ENCODE assay signal across 9 cellular contexts in genomic region chr11:67056267-67056639, GRCh38. TPM values are rescaled to one million over a fixed set of nuclear protein-coding genes. Genes with fewer than 3 reads are reported as not detected.
A peak's percentile ranks its signal among the peaks of the same experiment; 100 is the strongest.
DNase-seq lines count a peak whose midpoint lies in the region; ATAC-seq and TF ChIP-seq lines count a peak whose summit lies in the region.
"Had no signal": no experiment of that assay in that cellular context is flagged by ENCODE, and none has a peak within 500 bp of the region (broad histone marks: within the 10 kb centered on the region; RNA-seq: fewer than 3 reads in every experiment).

No MANE protein-coding gene starts in this region.

- peak overlapping the region; percentile 48 for H3K4me3 ChIP-seq in iPS-11a (ENCODE audit: low read depth, low read length)

- no peaks in the 10 kb centered on the region for H3K9me3 Mint-ChIP-seq in HFFc6
- no peaks in the 10 kb centered on the region for H3K9me3 Mint-ChIP-seq in activated naive CD8-positive, alpha-beta T cell treated with anti-CD3 and anti-CD28 coated beads for 36 hours
- H3K9me3 Mint-ChIP-seq in stimulated activated naive B cell treated with anti-CD40 and anti-IgM and Interleukin-4, amounts not matched to agents 10 μg/mL and 1 μg/mL and 100 μg/mL, for 72 hours = no peaks in the 10 kb centered on the region

- H3K36me3 Mint-ChIP-seq in HFFc6 (ENCODE audit: low read depth) = no peaks in the 10 kb centered on the region; the same call in 1 of the 2 replicates
- H3K36me3 Mint-ChIP-seq in activated naive CD8-positive, alpha-beta T cell treated with anti-CD3 and anti-CD28 coated beads for 36 hours = no peaks in the 10 kb centered on the region
- no peaks in the 10 kb centered on the region for H3K36me3 Mint-ChIP-seq in stimulated activated naive B cell treated with anti-CD40 and anti-IgM and Interleukin-4, amounts not matched to agents 10 μg/mL and 1 μg/mL and 100 μg/mL, for 72 hours

- H3K4me1 Mint-ChIP-seq in HFFc6 (ENCODE audit: low read depth) = peaks cover 27% of the 10 kb centered on the region
- peaks cover 8% of the 10 kb centered on the region for H3K4me1 Mint-ChIP-seq in activated naive CD8-positive, alpha-beta T cell treated with anti-CD3 and anti-CD28 coated beads for 36 hours
- H3K4me1 Mint-ChIP-seq in stimulated activated naive B cell treated with anti-CD40 and anti-IgM and Interleukin-4, amounts not matched to agents 10 μg/mL and 1 μg/mL and 100 μg/mL, for 72 hours = peaks cover 7 to 11% of the 10 kb centered on the region in 2 donors

- TF ChIP-seq CTCF in HFFc6 (IDR thresholded peaks at IDR 0.05) (no peak), GM20000 (IDR thresholded peaks at IDR 0.05; ENCODE audit: extremely low read depth, missing control alignments) (no peak)

- H3K27me3 Mint-ChIP-seq in HFFc6 (ENCODE audit: insufficient read depth) = peaks cover 14% of the 10 kb centered on the region
- peaks cover 12% of the 10 kb centered on the region for H3K27me3 Mint-ChIP-seq in activated naive CD8-positive, alpha-beta T cell treated with anti-CD3 and anti-CD28 coated beads for 36 hours
- H3K27me3 Mint-ChIP-seq in stimulated activated naive B cell treated with anti-CD40 and anti-IgM and Interleukin-4, amounts not matched to agents 10 μg/mL and 1 μg/mL and 100 μg/mL, for 72 hours = peaks cover 30 to 35% of the 10 kb centered on the region in 2 donors

- ATAC-seq in stimulated activated naive B cell treated with anti-CD40 and anti-IgM and Interleukin-4, amounts not matched to agents 10 μg/mL and 1 μg/mL and 100 μg/mL, for 72 hours (replicated peaks) = no peak
- ATAC-seq in HG02884 (IDR thresholded peaks at IDR 0.05; ENCODE audit: unreplicated experiment) = no peak

- no peak for DNase-seq in HFFc6
- DNase-seq in activated naive CD8-positive, alpha-beta T cell treated with anti-CD3 and anti-CD28 coated beads for 36 hours = no peak
- no peak for DNase-seq in stimulated activated naive B cell treated with anti-CD40 and anti-IgM and Interleukin-4, amounts not matched to agents 10 μg/mL and 1 μg/mL and 100 μg/mL, for 72 hours
- DNase-seq in KBM-7 = no peak
- DNase-seq in GM20000 (ENCODE audit: low spot score) = no peak
- DNase-seq: NCI-H2171, retina had no signal

- H3K4me3 Mint-ChIP-seq in HFFc6 = peak overlapping the region; percentile 81
- H3K4me3 Mint-ChIP-seq in activated naive CD8-positive, alpha-beta T cell treated with anti-CD3 and anti-CD28 coated beads for 36 hours = peak overlapping the region; percentile 79
- H3K4me3 Mint-ChIP-seq in stimulated activated naive B cell treated with anti-CD40 and anti-IgM and Interleukin-4, amounts not matched to agents 10 μg/mL and 1 μg/mL and 100 μg/mL, for 72 hours = peak overlapping the region; percentile 81 to 88

- H3K27ac Mint-ChIP-seq in HFFc6 = peak overlapping the region; percentile 74
- no peak overlapping the region for H3K27ac Mint-ChIP-seq in activated naive CD8-positive, alpha-beta T cell treated with anti-CD3 and anti-CD28 coated beads for 36 hours
- H3K27ac Mint-ChIP-seq in stimulated activated naive B cell treated with anti-CD40 and anti-IgM and Interleukin-4, amounts not matched to agents 10 μg/mL and 1 μg/mL and 100 μg/mL, for 72 hours = no peak overlapping the region

- in situ Hi-C loops in KBM-7 (cut with MboI; ENCODE audit: low pct_unique_long_range_greater_than_20kb, low sequenced_read_pairs) = no loop called here

RNA-seq across cellular contexts. Expression of gene RHOD, which starts 0.4 kb away (rescaled TPM):
- total RNA-seq in HFFc6 (2021; fragmentation: NEBNext Ultra II Directional; extraction: Animal tissue kit (Norgen Biotek cat#: 25700)) = 10 to 100 TPM in 2 of 6 experiments, 1 to 10 TPM in 4; 5.2 to 17.8 (median 6.1) TPM
- total RNA-seq in activated naive CD8-positive, alpha-beta T cell treated with anti-CD3 and anti-CD28 coated beads for 36 hours = under 1 TPM; 0.50 to 0.78 TPM

RNA-seq across cellular contexts. Expression of gene SYT12, which starts 33.3 kb away (rescaled TPM):
- not detected for total RNA-seq in HFFc6 (2021; fragmentation: NEBNext Ultra II Directional; extraction: Animal tissue kit (Norgen Biotek cat#: 25700))
- not detected for total RNA-seq in activated naive CD8-positive, alpha-beta T cell treated with anti-CD3 and anti-CD28 coated beads for 36 hours
